In genomic region chr2:225995788-225996476, GRCh38 we compare ENCODE assay signal across 2 cellular contexts.
TF ChIP-seq lines count a peak whose summit lies in the region.

No MANE protein-coding gene starts in this region.

TF ChIP-seq in A549, 52 proteins besides CTCF, POLR2A, EP300 and RAD21 (continued from another document):
- no peak for TF ChIP-seq EHMT2 (IDR thresholded peaks at IDR 0.05; ENCODE audit: low read depth)
- no peak for TF ChIP-seq KDM5A (IDR thresholded peaks at IDR 0.05)
- TF ChIP-seq RFX5 (IDR thresholded peaks at IDR 0.05) = no peak
- no peak for TF ChIP-seq MAZ (IDR thresholded peaks at IDR 0.05; ENCODE audit: borderline replicate concordance, low read depth, low read length)

TF ChIP-seq in GM23338, 12 proteins besides CTCF, POLR2A, EP300 and RAD21 (continued from another document):
- TF ChIP-seq ZNF462 (CRISPR knock-in tag; IDR thresholded peaks at IDR 0.05) (no peak), POLR2AphosphoS5 (IDR thresholded peaks at IDR 0.05; ENCODE audit: low read depth) (no peak), JUNB (IDR thresholded peaks at IDR 0.05; ENCODE audit: unreplicated experiment) (no peak), CREB1 (CRISPR knock-in tag; IDR thresholded peaks at IDR 0.05; ENCODE audit: low read depth) (no peak), REST (IDR thresholded peaks at IDR 0.05; ENCODE audit: unreplicated experiment) (no peak), ETS1 (IDR thresholded peaks at IDR 0.05) (no peak), EZH2 (IDR thresholded peaks at IDR 0.05; ENCODE audit: low read depth, unreplicated experiment) (no peak), ZNF331 (CRISPR knock-in tag; IDR thresholded peaks at IDR 0.05; ENCODE audit: low read depth) (no peak), ZNF114 (CRISPR knock-in tag; IDR thresholded peaks at IDR 0.05) (no peak), EZH2phosphoT487 (IDR thresholded peaks at IDR 0.05; ENCODE audit: unreplicated experiment) (no peak)
